ENCODE assay signal across 19 cellular contexts in genomic region chr20:48159156-48159971, GRCh38.
DNase-seq lines count a peak whose midpoint lies in the region; ATAC-seq and TF ChIP-seq lines count a peak whose summit lies in the region.
"Had no signal": no experiment of that assay in that cellular context is flagged by ENCODE, and none has a peak within 500 bp of the region (broad histone marks: within the 10 kb centered on the region; RNA-seq: fewer than 3 reads in every experiment).

No MANE protein-coding gene starts in this region.

- H3K4ac ChIP-seq in mesenchymal stem cell (ENCODE audit: low read depth in 1 of 2, low read length in 2 of 2), result no peak overlapping the region

- H3K79me1 ChIP-seq in mesenchymal stem cell (replicated peaks; ENCODE audit: low read length, poor library complexity, severe bottlenecking), result no peaks in the 10 kb centered on the region

- no peak overlapping the region for H2AK5ac ChIP-seq in mesenchymal stem cell (ENCODE audit: low read length, severe bottlenecking)

- H3K79me2 ChIP-seq in SK-N-SH (ENCODE audit: insufficient read depth), result no peaks in the 10 kb centered on the region
- no peaks in the 10 kb centered on the region for H3K79me2 ChIP-seq in OCI-LY7 (ENCODE audit: insufficient read depth, low read depth, low read length)

- DNase-seq in DMS 273 (lab: John Stamatoyannopoulos, UW; ENCODE audit: unreplicated experiment), result peak; percentile 64
- no peak for DNase-seq in DMS 273 treated with DMSO at 0.1 percent for 48 hours (lab: John Stamatoyannopoulos, UW)
- peak; percentile 82 for DNase-seq in NCI-H2171 treated with DMSO at 0.1 percent for 48 hours (lab: John Stamatoyannopoulos, UW)
- peak; percentile 78 for DNase-seq in SK-N-SH
- no peak for DNase-seq in mesenchymal stem cell
- DNase-seq in OCI-LY7 (ENCODE audit: low spot score), result no peak
- DNase-seq in CD8-positive, alpha-beta T cell, result no peak
- DNase-seq: Caco-2; CD4-positive, CD25-positive, alpha-beta regulatory T cell; DMS53; EL; NCI-H1417 treated with DMSO at 0.1 percent for 48 hours; NCI-H2029 treated with DMSO at 0.1 percent for 48 hours; NCI-H446 treated with DMSO at 0.1 percent for 48 hours had no signal

- H3K27ac Mint-ChIP-seq in CD8-positive, alpha-beta T cell, result no peak overlapping the region
- H3K27ac Mint-ChIP-seq: CD4-positive, CD25-positive, alpha-beta regulatory T cell; GM23338 had no signal

- no peak for ATAC-seq in GM18519 (IDR thresholded peaks at IDR 0.05; ENCODE audit: low FRiP score, unreplicated experiment)
- ATAC-seq in CD8-positive, alpha-beta T cell, result no peak
- ATAC-seq: GM23338 had no signal

- H2AFZ ChIP-seq in SK-N-SH (ENCODE audit: low read depth), result no peak overlapping the region
- no peak overlapping the region for H2AFZ ChIP-seq in mesenchymal stem cell (ENCODE audit: low read depth, low read length)
- no peak overlapping the region for H2AFZ ChIP-seq in OCI-LY7 (ENCODE audit: low read length)
- H2AFZ ChIP-seq: GM23338 had no signal

- no peak overlapping the region for H2BK120ac ChIP-seq in mesenchymal stem cell (ENCODE audit: low read depth, low read length)

- 0 out of 2 replicates have a peak, but pooled peaks have one; percentile 5 for TF ChIP-seq RAD21 in SK-N-SH (IDR thresholded peaks at IDR 0.05; ENCODE audit: low read length)

- POLR2A ChIA-PET in SK-N-SH (lab: Yijun Ruan, JAX) (no interaction called here), OCI-LY7 (lab: Charles Lee) (no interaction called here)
- POLR2A ChIA-PET in CD8-positive, alpha-beta T cell (lab: Charles Lee), result no interaction called here

- H3K4me1 ChIP-seq in SK-N-SH (ENCODE audit: control insufficient read depth in 1 of 2, insufficient read depth in 2 of 2, low read depth in 1 of 2, low read length in 1 of 2) (peaks cover 0 to 11% of the 10 kb centered on the region in 2 experiments; a peak in 1 of 4 replicates), mesenchymal stem cell (ENCODE audit: control insufficient read depth, insufficient read depth, low read depth, low read length) (no peaks in the 10 kb centered on the region), OCI-LY7 (ENCODE audit: insufficient read depth, low read length, poor library complexity, severe bottlenecking) (no peaks in the 10 kb centered on the region)
- no peaks in the 10 kb centered on the region for H3K4me1 ChIP-seq in CD8-positive, alpha-beta T cell (ENCODE audit: insufficient read depth, low read length)
- H3K4me1 ChIP-seq: SJSA1 had no signal

- TF ChIP-seq CTCF in SK-N-SH (IDR thresholded peaks at IDR 0.05) (no peak), OCI-LY7 (conservative IDR thresholded peaks at IDR 0.05; ENCODE audit: low read length) (no peak)
- TF ChIP-seq CTCF in CD8-positive, alpha-beta T cell (IDR thresholded peaks at IDR 0.05), result no peak

- BruUV-seq in OCI-LY7 (replicated peaks; lab: Mats Ljungman, UMichigan), result no TSS peak

- no peak overlapping the region for H2BK15ac ChIP-seq in mesenchymal stem cell (ENCODE audit: low read depth, poor library complexity, severe bottlenecking)

- H4K20me1 ChIP-seq in SK-N-SH (ENCODE audit: insufficient read depth), result no peaks in the 10 kb centered on the region
- H4K20me1 ChIP-seq in OCI-LY7 (ENCODE audit: insufficient read depth, low read length), result no peaks in the 10 kb centered on the region

- H3K18ac ChIP-seq in mesenchymal stem cell (ENCODE audit: low read depth in 1 of 2, low read length in 2 of 2), result no peak overlapping the region

- H3K4me2 ChIP-seq in SK-N-SH, result no peak overlapping the region
- no peak overlapping the region for H3K4me2 ChIP-seq in mesenchymal stem cell (ENCODE audit: low read length, poor library complexity, severe bottlenecking)
- H3K4me2 ChIP-seq in OCI-LY7 (ENCODE audit: low read length), result no peak overlapping the region
- H3K4me2 ChIP-seq: GM23338, KMS-11 had no signal

- WGBS in SK-N-SH (ENCODE audit: low lambda C conversion rate), result 22% methylated on average over 11 of the region's 11 CpGs
- WGBS in mesenchymal stem cell, result 78% methylated on average over 11 of the region's 11 CpGs

- intact Hi-C loops in OCI-LY7 (cut with micrococcal nuclease; ENCODE audit: unreplicated experiment), result no loop called here
- intact Hi-C loops in CD8-positive, alpha-beta T cell (cut with DNase I, micrococcal nuclease), result no loop called here

- no peak overlapping the region for H3K14ac ChIP-seq in mesenchymal stem cell (ENCODE audit: low read length in 2 of 2)

- no peak overlapping the region for H4K8ac ChIP-seq in mesenchymal stem cell (ENCODE audit: low read length)

- no peak overlapping the region for H3K23ac ChIP-seq in mesenchymal stem cell (ENCODE audit: low read length in 2 of 2)

- H2BK12ac ChIP-seq in mesenchymal stem cell (ENCODE audit: low read length in 2 of 2), result no peak overlapping the region

- H3K9ac ChIP-seq in SK-N-SH (no peak overlapping the region), mesenchymal stem cell (ENCODE audit: low read length) (no peak overlapping the region)
- H3K9ac ChIP-seq: KMS-11 had no signal

- H3K27me3 Mint-ChIP-seq in CD8-positive, alpha-beta T cell (ENCODE audit: low read depth), result peaks cover 10% of the 10 kb centered on the region

- no peaks in the 10 kb centered on the region for H3K9me3 ChIP-seq in SK-N-SH
- H3K9me3 ChIP-seq in mesenchymal stem cell (ENCODE audit: control insufficient read depth, low read length), result peaks cover 17% of the 10 kb centered on the region
- H3K9me3 ChIP-seq in OCI-LY7 (ENCODE audit: low read length), result no peaks in the 10 kb centered on the region; the same call in 1 of the 2 replicates
- no peaks in the 10 kb centered on the region for H3K9me3 ChIP-seq in CD8-positive, alpha-beta T cell (ENCODE audit: low read length)

- no peaks in the 10 kb centered on the region for H3K27me3 ChIP-seq in SK-N-SH (ENCODE audit: insufficient read depth)
- H3K27me3 ChIP-seq in mesenchymal stem cell (ENCODE audit: control insufficient read depth in 1 of 2, insufficient read depth in 1 of 2, low read length in 2 of 2), result peaks cover 28 to 70% of the 10 kb centered on the region in 2 experiments
- H3K27me3 ChIP-seq in CD8-positive, alpha-beta T cell (ENCODE audit: insufficient read depth, low read length), result no peaks in the 10 kb centered on the region

- no peak for TF ChIP-seq EP300 in SK-N-SH (IDR thresholded peaks at IDR 0.05; ENCODE audit: borderline replicate concordance in 1 of 2, low read depth in 1 of 2, low read length in 1 of 2)

- H3K27ac ChIP-seq in SK-N-SH (ENCODE audit: low read depth in 2 of 2, low read length in 1 of 2) (no peak overlapping the region), mesenchymal stem cell (ENCODE audit: low read length, poor library complexity, severe bottlenecking) (no peak overlapping the region), OCI-LY7 (ENCODE audit: low read depth, low read length, poor library complexity, severe bottlenecking) (no peak overlapping the region)
- H3K27ac ChIP-seq in CD8-positive, alpha-beta T cell (ENCODE audit: low read depth, low read length), result no peak overlapping the region
- H3K27ac ChIP-seq: 22Rv1, KMS-11, SJSA1 had no signal

- no peaks in the 10 kb centered on the region for H3K4me1 Mint-ChIP-seq in CD8-positive, alpha-beta T cell (ENCODE audit: low read depth)
- H3K4me1 Mint-ChIP-seq: CD4-positive, CD25-positive, alpha-beta regulatory T cell had no signal

- H3F3A ChIP-seq in SK-N-SH (replicated peaks; ENCODE audit: insufficient read depth), result no peaks in the 10 kb centered on the region

- H2BK5ac ChIP-seq in mesenchymal stem cell (ENCODE audit: low read depth, low read length, poor library complexity, severe bottlenecking), result no peak overlapping the region

- H3K4me3 Mint-ChIP-seq in CD8-positive, alpha-beta T cell, result no peak overlapping the region
- H3K4me3 Mint-ChIP-seq: CD4-positive, CD25-positive, alpha-beta regulatory T cell; GM23338 had no signal

- CTCF ChIA-PET in SK-N-SH (lab: Yijun Ruan, JAX) (interaction anchor here (1.0 kb wide), 2 partner anchors 13 to 24 kb away, joined by 3 read pairs; no protein-coding TSS in a partner anchor), OCI-LY7 (lab: Charles Lee; ENCODE audit: unreplicated experiment) (no interaction called here)
- CTCF ChIA-PET in CD8-positive, alpha-beta T cell (lab: Charles Lee), result no interaction called here

- no peaks in the 10 kb centered on the region for H3K36me3 ChIP-seq in SK-N-SH (replicated peaks in 1 of 2; ENCODE audit: control insufficient read depth in 1 of 2, insufficient read depth in 2 of 2, low read length in 1 of 2)
- H3K36me3 ChIP-seq in mesenchymal stem cell (ENCODE audit: control insufficient read depth in 1 of 2, insufficient read depth in 2 of 2, low read depth in 1 of 2, low read length in 2 of 2), result no peaks in the 10 kb centered on the region
- H3K36me3 ChIP-seq in OCI-LY7 (ENCODE audit: insufficient read depth, low read length), result no peaks in the 10 kb centered on the region
- H3K36me3 ChIP-seq in CD8-positive, alpha-beta T cell (ENCODE audit: insufficient read depth, low read length), result no peaks in the 10 kb centered on the region
- H3K36me3 ChIP-seq: SJSA1 had no signal

- H4K91ac ChIP-seq in mesenchymal stem cell (ENCODE audit: low read length), result peak overlapping the region; percentile 54

- peaks cover 3% of the 10 kb centered on the region for H3K9me3 Mint-ChIP-seq in CD8-positive, alpha-beta T cell

- H3K36me3 Mint-ChIP-seq in CD8-positive, alpha-beta T cell, result no peaks in the 10 kb centered on the region

- H3K4me3 ChIP-seq in SK-N-SH (ENCODE audit: low read depth in 2 of 2, low read length in 1 of 2), result no peak overlapping the region
- H3K4me3 ChIP-seq in mesenchymal stem cell (ENCODE audit: insufficient read depth in 1 of 2, low read depth in 1 of 2, low read length in 2 of 2), result no peak overlapping the region
- no peak overlapping the region for H3K4me3 ChIP-seq in OCI-LY7 (ENCODE audit: low read depth, low read length, poor library complexity, severe bottlenecking)
- H3K4me3 ChIP-seq in CD8-positive, alpha-beta T cell (ENCODE audit: low read depth, low read length), result no peak overlapping the region
- H3K4me3 ChIP-seq: GM23338, SJSA1 had no signal

- H3K9me2 ChIP-seq in SK-N-SH, result no peaks in the 10 kb centered on the region
- H3K9me2 ChIP-seq in OCI-LY7 (ENCODE audit: insufficient read depth, low read length), result no peaks in the 10 kb centered on the region

TF ChIP-seq in SK-N-SH, 30 proteins besides CTCF, POLR2A, EP300 and RAD21 (continues in another document):
- TF ChIP-seq CHD2 (IDR thresholded peaks at IDR 0.05; ENCODE audit: low read length, partially characterized antibody), result peak; percentile 32
- peak; percentile 26; the same call in 1 of the 2 replicates for TF ChIP-seq USF2 (IDR thresholded peaks at IDR 0.05; ENCODE audit: borderline replicate concordance, low read depth, low read length)
- TF ChIP-seq FOSL2 (IDR thresholded peaks at IDR 0.05; ENCODE audit: borderline replicate concordance, low read depth), result no peak
- peak; percentile 95 for TF ChIP-seq MXI1 (IDR thresholded peaks at IDR 0.05; ENCODE audit: low read depth, low read length)
- 0 out of 2 replicates have a peak, but pooled peaks have one; percentile 39 for TF ChIP-seq RCOR1 (IDR thresholded peaks at IDR 0.05; ENCODE audit: low read length)

Comparison
In these comparisons a context has a peak if more than half of its experiments do, and no peak if none do; other contexts are left out.
1. DNase-seq: peak in DMS 273 (single experiment), NCI-H2171 treated with DMSO at 0.1 percent for 48 hours (single experiment) and SK-N-SH (single experiment); none in DMS 273 treated with DMSO at 0.1 percent for 48 hours (single experiment), mesenchymal stem cell (single experiment), OCI-LY7 (single experiment) and CD8-positive, alpha-beta T cell (0 of 7).